In genomic region chr4:112145326-112145819, GRCh38 we compare ENCODE assay signal across 8 cellular contexts. TPM values are rescaled to one million over a fixed set of nuclear protein-coding genes. Genes with fewer than 3 reads are reported as not detected.
DNase-seq lines count a peak whose midpoint lies in the region; ATAC-seq and TF ChIP-seq lines count a peak whose summit lies in the region.

TSS of gene FAM241A (plus strand) at chr4:112145454. CDS start at chr4:112145581, 127 bp downstream.

- H2BK15ac ChIP-seq in mesenchymal stem cell (ENCODE audit: low read depth, poor library complexity, severe bottlenecking), result peak within 1 kb of the TSS; percentile 52

- under 1% methylated on average over 32 of the region's 74 CpGs for WGBS in mesenchymal stem cell

- H3K18ac ChIP-seq in mesenchymal stem cell (ENCODE audit: low read depth in 1 of 2, low read length in 2 of 2), result peak within 1 kb of the TSS; percentile 70 to 94

- peak within 1 kb of the TSS; percentile 83 for H3K4me3 ChIP-seq in AG10803 (ENCODE audit: low read length)
- H3K4me3 ChIP-seq in mesenchymal stem cell (ENCODE audit: insufficient read depth in 1 of 2, low read depth in 1 of 2, low read length in 2 of 2), result peak within 1 kb of the TSS; percentile 96 to 99

- H3K9me3 Mint-ChIP-seq in activated CD8-positive, alpha-beta T cell treated with anti-CD3 and anti-CD28 coated beads, Interleukin-2, amount 10 ng/mL, durations not matched to agents 7 days and 5 days (ENCODE audit: insufficient read depth), result no peaks in the 10 kb centered on the region

- H4K8ac ChIP-seq in mesenchymal stem cell (ENCODE audit: low read length), result peak within 1 kb of the TSS; percentile 85

- peak; percentile 61 for ATAC-seq in GM18873 (IDR thresholded peaks at IDR 0.05; ENCODE audit: low FRiP score, unreplicated experiment)
- ATAC-seq in HG03108 (IDR thresholded peaks at IDR 0.05; ENCODE audit: unreplicated experiment), result peak; percentile 92
- peak; percentile 97 for ATAC-seq in activated CD8-positive, alpha-beta T cell treated with anti-CD3 and anti-CD28 coated beads, Interleukin-2, amount 10 ng/mL, durations not matched to agents 7 days and 5 days

- H3K4me1 Mint-ChIP-seq in activated CD8-positive, alpha-beta T cell treated with anti-CD3 and anti-CD28 coated beads, Interleukin-2, amount 10 ng/mL, durations not matched to agents 7 days and 5 days (ENCODE audit: low read depth), result peaks cover 33% of the 10 kb centered on the region

- peaks cover 1% of the 10 kb centered on the region for H3K4me1 ChIP-seq in mesenchymal stem cell (ENCODE audit: control insufficient read depth, insufficient read depth, low read depth, low read length)

- H3K14ac ChIP-seq in mesenchymal stem cell (ENCODE audit: low read length in 2 of 2), result peak within 1 kb of the TSS in 1 of 2 experiments; percentile 91

- peak within 1 kb of the TSS in 1 of 2 experiments; percentile 47 for H3K4ac ChIP-seq in mesenchymal stem cell (ENCODE audit: low read depth in 1 of 2, low read length in 2 of 2)

- H3K79me1 ChIP-seq in mesenchymal stem cell (replicated peaks; ENCODE audit: low read length, poor library complexity, severe bottlenecking), result peaks cover 3% of the 10 kb centered on the region

- H2AK5ac ChIP-seq in mesenchymal stem cell (ENCODE audit: low read length, severe bottlenecking), result no peak within 1 kb of the TSS

- peak within 1 kb of the TSS; percentile 90 for H2AFZ ChIP-seq in mesenchymal stem cell (ENCODE audit: low read depth, low read length)

- peak within 1 kb of the TSS; percentile 89 for H3K9ac ChIP-seq in mesenchymal stem cell (ENCODE audit: low read length)

- peak within 1 kb of the TSS in 1 of 2 experiments; percentile 52 for H2BK12ac ChIP-seq in mesenchymal stem cell (ENCODE audit: low read length in 2 of 2)

- H3K27me3 Mint-ChIP-seq in activated CD8-positive, alpha-beta T cell treated with anti-CD3 and anti-CD28 coated beads, Interleukin-2, amount 10 ng/mL, durations not matched to agents 7 days and 5 days (ENCODE audit: low read depth), result no peaks in the 10 kb centered on the region

- H3K27ac ChIP-seq in mesenchymal stem cell (ENCODE audit: low read length, poor library complexity, severe bottlenecking), result no peak within 1 kb of the TSS

- CTCF ChIA-PET in activated CD8-positive, alpha-beta T cell treated with anti-CD3 and anti-CD28 coated beads, Interleukin-2, amount 10 ng/mL, durations not matched to agents 7 days and 5 days (lab: Charles Lee), result interaction anchor here (0.6 to 1.1 kb wide), 3 partner anchors 27 to 142 kb away, joined by 3 read pairs; no protein-coding TSS in a partner anchor

- no peaks in the 10 kb centered on the region for H3K9me3 ChIP-seq in mesenchymal stem cell (ENCODE audit: control insufficient read depth, low read length)

- H3K4me3 Mint-ChIP-seq in activated CD8-positive, alpha-beta T cell treated with anti-CD3 and anti-CD28 coated beads, Interleukin-2, amount 10 ng/mL, durations not matched to agents 7 days and 5 days, result peak within 1 kb of the TSS; percentile 83

- peak within 1 kb of the TSS; percentile 68 for H4K91ac ChIP-seq in mesenchymal stem cell (ENCODE audit: low read length)

- H2BK120ac ChIP-seq in mesenchymal stem cell (ENCODE audit: low read depth, low read length), result peak within 1 kb of the TSS; percentile 73

- H3K23ac ChIP-seq in mesenchymal stem cell (ENCODE audit: low read length in 2 of 2), result peak within 1 kb of the TSS in 1 of 2 experiments; percentile 10

- peak within 1 kb of the TSS; percentile 85 for H3K27ac Mint-ChIP-seq in activated CD8-positive, alpha-beta T cell treated with anti-CD3 and anti-CD28 coated beads, Interleukin-2, amount 10 ng/mL, durations not matched to agents 7 days and 5 days

- H2BK5ac ChIP-seq in mesenchymal stem cell (ENCODE audit: low read depth, low read length, poor library complexity, severe bottlenecking), result no peak within 1 kb of the TSS

- peak; percentile 81 for DNase-seq in AG10803 (ENCODE audit: low read depth)
- DNase-seq in NCI-H526 treated with DMSO at 0.1 percent for 48 hours (lab: John Stamatoyannopoulos, UW), result peak; percentile 80
- DNase-seq in activated CD8-positive, alpha-beta T cell treated with anti-CD3 and anti-CD28 coated beads, Interleukin-2, amount 10 ng/mL, durations not matched to agents 7 days and 5 days, result peak; percentile 88
- peak; percentile 90 for DNase-seq in effector CD8-positive, alpha-beta T cell (lab: John Stamatoyannopoulos, UW)
- DNase-seq in mesenchymal stem cell, result peak; percentile 83
- DNase-seq in stimulated activated CD8-positive, alpha-beta memory T cell treated with anti-CD3 and anti-CD28 coated beads, Interleukin-15, amount 100 ng/mL, for 1 hour (ENCODE audit: low read depth), result peak; percentile 87

- no peaks in the 10 kb centered on the region for H3K36me3 Mint-ChIP-seq in activated CD8-positive, alpha-beta T cell treated with anti-CD3 and anti-CD28 coated beads, Interleukin-2, amount 10 ng/mL, durations not matched to agents 7 days and 5 days (ENCODE audit: low read depth)

- no peaks in the 10 kb centered on the region for H3K36me3 ChIP-seq in mesenchymal stem cell (ENCODE audit: control insufficient read depth in 1 of 2, insufficient read depth in 2 of 2, low read depth in 1 of 2, low read length in 2 of 2)

- POLR2A ChIA-PET in activated CD8-positive, alpha-beta T cell treated with anti-CD3 and anti-CD28 coated beads, Interleukin-2, amount 10 ng/mL, durations not matched to agents 7 days and 5 days (lab: Charles Lee), result interaction anchor here (0.5 to 0.8 kb wide), 3 partner anchors 23 to 39 kb away, joined by 3 to 5 read pairs (median 4); no protein-coding TSS in a partner anchor

- TF ChIP-seq CTCF in AG10803 (conservative IDR thresholded peaks at IDR 0.05; ENCODE audit: low read length), result no peak

- peak within 1 kb of the TSS; percentile 72 for H3K4me2 ChIP-seq in mesenchymal stem cell (ENCODE audit: low read length, poor library complexity, severe bottlenecking)

- H3K27me3 ChIP-seq in mesenchymal stem cell (ENCODE audit: control insufficient read depth in 1 of 2, insufficient read depth in 1 of 2, low read length in 2 of 2), result no peaks in the 10 kb centered on the region

RNA-seq across cellular contexts. Expression of gene FAM241A, which starts in this region (rescaled TPM):
- 1 to 10 TPM; 1.2 to 1.3 TPM for total RNA-seq in activated CD8-positive, alpha-beta T cell treated with anti-CD3 and anti-CD28 coated beads, Interleukin-2, amount 10 ng/mL, durations not matched to agents 7 days and 5 days
- polyA plus RNA-seq in mesenchymal stem cell (2013, experiment 1 of 2), result 2.3 TPM
- polyA plus RNA-seq in mesenchymal stem cell (2013, experiment 2 of 2), result 2.5 TPM
